ENCODE assay signal across 1 cellular context in the genomic region with DNA sequence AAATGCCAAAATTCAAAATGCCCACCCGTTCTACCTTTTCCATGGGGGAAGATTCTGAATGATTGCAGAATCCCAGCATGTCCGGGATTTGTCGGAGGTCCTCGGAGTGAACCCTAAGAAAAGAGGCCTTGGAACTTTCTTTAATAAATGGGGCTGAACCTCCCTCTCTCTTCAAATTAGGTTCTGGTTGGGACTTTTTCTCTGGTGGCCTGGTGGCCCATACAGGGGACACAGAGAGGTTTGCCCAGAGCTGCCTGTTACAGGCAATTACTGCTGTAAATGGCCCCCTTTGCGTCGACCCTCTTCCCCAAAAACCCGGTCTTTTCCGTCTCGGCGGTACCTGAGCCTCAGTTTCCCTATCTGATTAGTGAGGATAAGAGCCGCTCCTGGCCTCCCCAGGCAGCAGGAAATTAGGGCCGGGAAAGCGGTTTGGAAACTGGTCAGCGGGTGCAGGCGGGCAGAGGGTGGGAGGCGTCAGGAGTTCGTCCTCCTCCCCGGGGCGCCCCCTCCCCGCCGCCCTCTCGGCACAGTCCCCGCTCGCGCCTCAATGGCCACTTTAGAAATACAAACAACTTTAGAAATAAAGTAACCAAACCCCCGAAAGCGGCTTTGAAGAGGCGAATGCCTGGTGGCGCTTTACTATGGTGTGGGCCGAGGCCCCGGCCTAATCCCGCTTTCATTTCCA.
TF ChIP-seq lines count a peak whose summit lies in the region.

No MANE protein-coding gene starts in this region.

TF ChIP-seq in WTC11, 78 proteins besides CTCF, POLR2A, EP300 and RAD21 (continued from another document):
- TF ChIP-seq, protein P1, sequence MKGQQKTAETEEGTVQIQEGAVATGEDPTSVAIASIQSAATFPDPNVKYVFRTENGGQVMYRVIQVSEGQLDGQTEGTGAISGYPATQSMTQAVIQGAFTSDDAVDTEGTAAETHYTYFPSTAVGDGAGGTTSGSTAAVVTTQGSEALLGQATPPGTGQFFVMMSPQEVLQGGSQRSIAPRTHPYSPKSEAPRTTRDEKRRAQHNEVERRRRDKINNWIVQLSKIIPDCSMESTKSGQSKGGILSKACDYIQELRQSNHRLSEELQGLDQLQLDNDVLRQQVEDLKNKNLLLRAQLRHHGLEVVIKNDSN (CRISPR knock-in tag; IDR thresholded peaks at IDR 0.05), result no peak
- TF ChIP-seq, protein P2, sequence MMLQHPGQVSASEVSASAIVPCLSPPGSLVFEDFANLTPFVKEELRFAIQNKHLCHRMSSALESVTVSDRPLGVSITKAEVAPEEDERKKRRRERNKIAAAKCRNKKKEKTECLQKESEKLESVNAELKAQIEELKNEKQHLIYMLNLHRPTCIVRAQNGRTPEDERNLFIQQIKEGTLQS (CRISPR knock-in tag; conservative IDR thresholded peaks at IDR 0.05), result no peak
- TF ChIP-seq ETV6 (CRISPR knock-in tag; IDR thresholded peaks at IDR 0.05) (no peak), FOXK1 (CRISPR knock-in tag; IDR thresholded peaks at IDR 0.05) (no peak)
- TF ChIP-seq, protein P3, sequence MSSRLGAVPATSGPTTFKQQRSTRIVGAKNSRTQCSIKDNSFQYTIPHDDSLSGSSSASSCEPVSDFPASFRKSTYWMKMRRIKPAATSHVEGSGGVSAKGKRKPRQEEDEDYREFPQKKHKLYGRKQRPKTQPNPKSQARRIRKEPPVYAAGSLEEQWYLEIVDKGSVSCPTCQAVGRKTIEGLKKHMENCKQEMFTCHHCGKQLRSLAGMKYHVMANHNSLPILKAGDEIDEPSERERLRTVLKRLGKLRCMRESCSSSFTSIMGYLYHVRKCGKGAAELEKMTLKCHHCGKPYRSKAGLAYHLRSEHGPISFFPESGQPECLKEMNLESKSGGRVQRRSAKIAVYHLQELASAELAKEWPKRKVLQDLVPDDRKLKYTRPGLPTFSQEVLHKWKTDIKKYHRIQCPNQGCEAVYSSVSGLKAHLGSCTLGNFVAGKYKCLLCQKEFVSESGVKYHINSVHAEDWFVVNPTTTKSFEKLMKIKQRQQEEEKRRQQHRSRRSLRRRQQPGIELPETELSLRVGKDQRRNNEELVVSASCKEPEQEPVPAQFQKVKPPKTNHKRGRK (CRISPR knock-in tag; IDR thresholded peaks at IDR 0.05; ENCODE audit: borderline replicate concordance), result no peak
